Comparison of ENCODE assay signal across 23 cellular contexts in the genomic region with DNA sequence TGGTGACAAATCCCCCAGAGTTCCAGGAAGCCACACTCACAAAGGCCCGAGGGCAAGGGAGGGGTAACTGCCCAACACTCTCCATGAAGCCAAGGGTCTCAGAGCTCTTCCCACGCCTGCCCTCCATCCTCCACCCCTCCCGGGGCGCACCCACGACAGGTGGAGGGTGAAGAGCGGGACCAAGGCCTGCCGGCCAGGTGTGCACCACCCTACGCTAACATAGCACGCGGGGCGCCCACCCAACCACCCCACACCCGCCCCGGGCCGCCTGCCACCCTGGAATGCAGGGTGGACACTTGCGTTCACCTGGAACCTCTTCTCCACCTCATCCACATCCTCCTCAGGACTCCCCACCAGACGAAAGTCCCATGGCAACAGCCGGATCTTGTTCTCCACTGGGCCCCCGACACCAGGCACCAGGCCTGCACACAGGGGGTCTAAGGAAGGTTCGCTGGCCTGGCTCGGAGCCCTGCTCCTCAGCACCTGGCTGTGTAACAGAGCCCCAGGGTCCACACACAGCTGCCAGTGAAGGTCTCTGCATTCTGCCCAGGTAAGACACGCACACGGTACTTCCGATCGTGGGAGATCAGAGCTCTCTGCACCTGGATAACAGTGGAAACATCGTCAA.
"Had no signal": no experiment of that assay in that cellular context is flagged by ENCODE, and none has a peak within 500 bp of the region (broad histone marks: within the 10 kb centered on the region; RNA-seq: fewer than 3 reads in every experiment).

No MANE protein-coding gene starts in this region.

- H3K4me1 Mint-ChIP-seq: activated naive CD4-positive, alpha-beta T cell treated with anti-CD3 and anti-CD28 coated beads, Interleukin-2, amount 10 ng/mL, durations not matched to agents 7 days and 5 days; central memory CD8-positive, alpha-beta T cell; T-cell had no signal

- H3K4me1 ChIP-seq: adrenal gland, lower lobe of right lung, pancreas had no signal

- H3K27ac Mint-ChIP-seq: activated naive CD4-positive, alpha-beta T cell treated with anti-CD3 and anti-CD28 coated beads, Interleukin-2, amount 10 ng/mL, durations not matched to agents 7 days and 5 days; brain; mesothelial cell of epicardium; T-cell had no signal

- H3K27ac ChIP-seq: adrenal gland, coronary artery, foreskin keratinocyte, lower lobe of right lung, pancreas, transverse colon had no signal

- H3K4me3 Mint-ChIP-seq: activated naive CD4-positive, alpha-beta T cell treated with anti-CD3 and anti-CD28 coated beads, Interleukin-2, amount 10 ng/mL, durations not matched to agents 7 days and 5 days; brain; central memory CD8-positive, alpha-beta T cell; mesothelial cell of epicardium; neural crest cell; stimulated activated naive B cell treated with anti-CD40 and anti-IgM and Interleukin-4, amounts not matched to agents 10 μg/mL and 1 μg/mL and 100 μg/mL, for 72 hours; T-cell had no signal

- H3K27me3 Mint-ChIP-seq: activated naive CD4-positive, alpha-beta T cell treated with anti-CD3 and anti-CD28 coated beads, Interleukin-2, amount 10 ng/mL, durations not matched to agents 7 days and 5 days; brain; central memory CD8-positive, alpha-beta T cell; stimulated activated naive B cell treated with anti-CD40 and anti-IgM and Interleukin-4, amounts not matched to agents 10 μg/mL and 1 μg/mL and 100 μg/mL, for 72 hours; T-cell had no signal

- H3K4me3 ChIP-seq: adrenal gland, coronary artery, lower lobe of right lung, pancreas, transverse colon had no signal

- H3K27me3 ChIP-seq: adrenal gland, foreskin keratinocyte, pancreas, transverse colon had no signal

- H3K36me3 ChIP-seq: pancreas had no signal

- H3K9me3 Mint-ChIP-seq: central memory CD8-positive, alpha-beta T cell; mesothelial cell of epicardium; neural crest cell; T-cell had no signal

- ATAC-seq: activated CD4-positive, CD25-positive, alpha-beta regulatory T cell treated with anti-CD3 and anti-CD28 coated beads, Interleukin-2, amount 50 U/mL, for 24 hours; foreskin keratinocyte; lower lobe of right lung; pancreas; stimulated activated naive B cell treated with anti-CD40 and anti-IgM and Interleukin-4, amounts not matched to agents 10 μg/mL and 1 μg/mL and 100 μg/mL, for 72 hours; T-cell had no signal

- H3K9me3 ChIP-seq: adrenal gland, pancreas, transverse colon had no signal

- DNase-seq: activated CD4-positive, alpha-beta T cell treated with anti-CD3 and anti-CD28 coated beads, Interleukin-2, amount 50 U/mL, for 1 hour; activated CD8-positive, alpha-beta memory T cell treated with anti-CD3 and anti-CD28 coated beads for 24 hours; activated naive CD4-positive, alpha-beta T cell treated with anti-CD3 and anti-CD28 coated beads, Interleukin-2, amount 10 ng/mL, durations not matched to agents 7 days and 5 days; activated T-cell treated with anti-CD3 and anti-CD28 coated beads for 4 hours; effector CD4-positive, alpha-beta T cell; foreskin keratinocyte; glutamatergic neuron; lower lobe of right lung; stimulated activated CD4-positive, alpha-beta T cell treated with anti-CD3 and anti-CD28 coated beads, Interleukin-2, amount 100 ng/mL, for 48 hours; stimulated activated naive B cell treated with anti-CD40 and anti-IgM and Interleukin-4, amounts not matched to agents 10 μg/mL and 1 μg/mL and 100 μg/mL, for 72 hours; substantia nigra; T-cell; T-helper 9 cell; transverse colon had no signal

- FAIRE-seq: endothelial cell of umbilical vein, pancreas had no signal
